Comparison of ENCODE assay signal across 11 cellular contexts in genomic region chr19:33047422-33047821, GRCh38. TPM values are rescaled to one million over a fixed set of nuclear protein-coding genes. Genes with fewer than 3 reads are reported as not detected.
DNase-seq lines count a peak whose midpoint lies in the region; ATAC-seq and TF ChIP-seq lines count a peak whose summit lies in the region.
"Had no signal": no experiment of that assay in that cellular context is flagged by ENCODE, and none has a peak within 500 bp of the region (broad histone marks: within the 10 kb centered on the region; RNA-seq: fewer than 3 reads in every experiment).

No MANE protein-coding gene starts in this region.

- no peaks in the 10 kb centered on the region for H3K9me3 ChIP-seq in Panc1 (ENCODE audit: control insufficient read depth, insufficient read depth, low read depth, low read length)
- no peaks in the 10 kb centered on the region for H3K9me3 ChIP-seq in mucosa of rectum (ENCODE audit: control insufficient read depth in 2 of 2, low read length in 2 of 2)

- H3K36me3 ChIP-seq in Panc1 (ENCODE audit: control insufficient read depth, insufficient read depth, low read length) (peaks cover 3% of the 10 kb centered on the region; the same call in 1 of the 2 replicates), mucosa of rectum (ENCODE audit: control insufficient read depth in 2 of 2, insufficient read depth in 2 of 2, low read length in 2 of 2) (peaks cover 2 to 4% of the 10 kb centered on the region in 2 donors)

- 0 out of 2 replicates have a peak, but pooled peaks have one; percentile 24 for ATAC-seq in Panc1
- no peak for ATAC-seq in HG03565 (IDR thresholded peaks at IDR 0.05; ENCODE audit: unreplicated experiment)

- TF ChIP-seq CTCF in Panc1 (IDR thresholded peaks at IDR 0.05) (no peak), fibroblast of villous mesenchyme (IDR thresholded peaks at IDR 0.05; ENCODE audit: insufficient read depth, low read depth, low read length) (no peak)

- H3K27me3 ChIP-seq in Panc1 (ENCODE audit: control insufficient read depth, insufficient read depth, low read length) (no peaks in the 10 kb centered on the region), mucosa of rectum (ENCODE audit: control insufficient read depth in 2 of 2, insufficient read depth in 2 of 2, low read length in 2 of 2) (no peaks in the 10 kb centered on the region)

- BruUV-seq in Panc1 (replicated peaks; lab: Mats Ljungman, UMichigan): TSS peak; percentile 25

- H3K27ac ChIP-seq in Panc1 (ENCODE audit: low read length) (peak overlapping the region; percentile 85), mucosa of rectum (ENCODE audit: low read depth in 2 of 2, low read length in 2 of 2) (peak overlapping the region; percentile 80 to 83)

- peak overlapping the region in 1 of 2 donors; percentile 53 for H3K9ac ChIP-seq in mucosa of rectum (ENCODE audit: low read depth in 1 of 2, low read length in 2 of 2)

- CTCF ChIA-PET in Panc1 (lab: Charles Lee): no interaction called here

- H3K4me3 Mint-ChIP-seq in activated T-helper 2 cell treated with anti-CD3 and anti-CD28 coated beads, Interferon-gamma antibody, Interleukin-2, Interleukin-4, amounts not matched to agents 10 μg/mL and 5 μg/mL and 100 μg/mL, durations not matched to agents 14 hours and 24 hours and 36 hours (ENCODE audit: low read depth): no peak overlapping the region
- H3K4me3 Mint-ChIP-seq: activated naive CD8-positive, alpha-beta T cell had no signal

- in situ Hi-C loops in Panc1 (cut with HindIII; ENCODE audit: low pct_unique_long_range_greater_than_20kb, low sequenced_read_pairs): no loop called here

- H3K27ac Mint-ChIP-seq in activated T-helper 2 cell treated with anti-CD3 and anti-CD28 coated beads, Interferon-gamma antibody, Interleukin-2, Interleukin-4, amounts not matched to agents 10 μg/mL and 5 μg/mL and 100 μg/mL, durations not matched to agents 14 hours and 24 hours and 36 hours: no peak overlapping the region
- H3K27ac Mint-ChIP-seq: activated naive CD8-positive, alpha-beta T cell had no signal

- no peaks in the 10 kb centered on the region for H3K4me1 Mint-ChIP-seq in activated T-helper 2 cell treated with anti-CD3 and anti-CD28 coated beads, Interferon-gamma antibody, Interleukin-2, Interleukin-4, amounts not matched to agents 10 μg/mL and 5 μg/mL and 100 μg/mL, durations not matched to agents 14 hours and 24 hours and 36 hours (ENCODE audit: low read depth)

- intact Hi-C loops in Panc1 (cut with micrococcal nuclease; ENCODE audit: unreplicated experiment): no loop called here
- intact Hi-C loops in activated T-helper 2 cell treated with anti-CD3 and anti-CD28 coated beads, Interferon-gamma antibody, Interleukin-2, Interleukin-4, amounts not matched to agents 10 μg/mL and 5 μg/mL and 100 μg/mL, durations not matched to agents 14 hours and 24 hours and 36 hours (cut with micrococcal nuclease): no loop called here

- H3K4me3 ChIP-seq in Panc1 (ENCODE audit: low read depth in 2 of 2, low read length in 2 of 2): no peak overlapping the region
- H3K4me3 ChIP-seq in fibroblast of villous mesenchyme (ENCODE audit: low read depth, low read length): no peak overlapping the region
- no peak overlapping the region for H3K4me3 ChIP-seq in mucosa of rectum (ENCODE audit: low read length in 2 of 2)

- peak; percentile 30 for DNase-seq in Daoy (ENCODE audit: low read depth)
- no peak for DNase-seq in Panc1 (ENCODE audit: low read depth, low spot score)
- DNase-seq in fibroblast of villous mesenchyme (ENCODE audit: low read depth): peak; percentile 10
- DNase-seq in NCI-H1092 treated with DMSO at 0.1 percent for 48 hours (lab: John Stamatoyannopoulos, UW): no peak
- no peak for DNase-seq in NCI-H187 treated with DMSO at 0.1 percent for 48 hours (lab: John Stamatoyannopoulos, UW)
- DNase-seq in activated T-helper 2 cell treated with anti-CD3 and anti-CD28 coated beads, Interferon-gamma antibody, Interleukin-2, Interleukin-4, amounts not matched to agents 10 μg/mL and 5 μg/mL and 100 μg/mL, durations not matched to agents 14 hours and 24 hours and 36 hours (ENCODE audit: low spot score): no peak
- DNase-seq: hypothalamus, NCI-H2171 had no signal

- POLR2A ChIA-PET in Panc1 (lab: Charles Lee): interaction anchor here (0.9 kb wide), 1 partner anchor 9 kb away, joined by 3 read pairs; no protein-coding TSS in a partner anchor

- peaks cover 78% of the 10 kb centered on the region for H3K4me1 ChIP-seq in Panc1 (ENCODE audit: control insufficient read depth, insufficient read depth, low read length)
- H3K4me1 ChIP-seq in mucosa of rectum (ENCODE audit: control insufficient read depth in 2 of 2, insufficient read depth in 2 of 2, low read length in 2 of 2): peaks cover 38 to 66% of the 10 kb centered on the region in 2 donors

- H3K27me3 Mint-ChIP-seq in activated T-helper 2 cell treated with anti-CD3 and anti-CD28 coated beads, Interferon-gamma antibody, Interleukin-2, Interleukin-4, amounts not matched to agents 10 μg/mL and 5 μg/mL and 100 μg/mL, durations not matched to agents 14 hours and 24 hours and 36 hours (ENCODE audit: low read depth): no peaks in the 10 kb centered on the region
- H3K27me3 Mint-ChIP-seq: activated naive CD8-positive, alpha-beta T cell had no signal

- no peaks in the 10 kb centered on the region for H3K36me3 Mint-ChIP-seq in activated T-helper 2 cell treated with anti-CD3 and anti-CD28 coated beads, Interferon-gamma antibody, Interleukin-2, Interleukin-4, amounts not matched to agents 10 μg/mL and 5 μg/mL and 100 μg/mL, durations not matched to agents 14 hours and 24 hours and 36 hours (ENCODE audit: low read depth)
- H3K36me3 Mint-ChIP-seq: activated naive CD8-positive, alpha-beta T cell had no signal

- H3K9me3 Mint-ChIP-seq in activated T-helper 2 cell treated with anti-CD3 and anti-CD28 coated beads, Interferon-gamma antibody, Interleukin-2, Interleukin-4, amounts not matched to agents 10 μg/mL and 5 μg/mL and 100 μg/mL, durations not matched to agents 14 hours and 24 hours and 36 hours: no peaks in the 10 kb centered on the region

RNA-seq across cellular contexts. Expression of gene RHPN2, which starts 17.3 kb away (rescaled TPM):
- 7.4 and 19.9 TPM in 2 replicates for total RNA-seq in Daoy (2014; rRNA removed; shearing (Covaris generic))
- total RNA-seq in Panc1 (2021; ENCODE audit: unreplicated experiment): 227 TPM
- 173 TPM for polyA plus RNA-seq in Panc1 (2012; ENCODE audit: insufficient read length)
- total RNA-seq in fibroblast of villous mesenchyme: 2.6 TPM in 2 replicates
- total RNA-seq in activated T-helper 2 cell treated with anti-CD3 and anti-CD28 coated beads, Interferon-gamma antibody, Interleukin-2, Interleukin-4, amounts not matched to agents 10 μg/mL and 5 μg/mL and 100 μg/mL, durations not matched to agents 14 hours and 24 hours and 36 hours: 3.5 and 5.0 TPM in 2 replicates

RNA-seq across cellular contexts. Expression of gene GPATCH1, which starts 33.6 kb away (rescaled TPM):
- total RNA-seq in Daoy (2014; rRNA removed; shearing (Covaris generic)): 7.1 and 12.9 TPM in 2 replicates
- 34.7 TPM for total RNA-seq in Panc1 (2021; ENCODE audit: unreplicated experiment)
- polyA plus RNA-seq in Panc1 (2012; ENCODE audit: insufficient read length): 30.0 TPM
- 7.8 and 8.1 TPM in 2 replicates for total RNA-seq in fibroblast of villous mesenchyme
- 11.9 and 13.1 TPM in 2 replicates for total RNA-seq in activated T-helper 2 cell treated with anti-CD3 and anti-CD28 coated beads, Interferon-gamma antibody, Interleukin-2, Interleukin-4, amounts not matched to agents 10 μg/mL and 5 μg/mL and 100 μg/mL, durations not matched to agents 14 hours and 24 hours and 36 hours

Comparison
In these comparisons a context has a peak if more than half of its experiments do, and no peak if none do; other contexts are left out.
1. DNase-seq: peak in Daoy (single experiment) and fibroblast of villous mesenchyme (single experiment); none in Panc1 (single experiment), NCI-H1092 treated with DMSO at 0.1 percent for 48 hours (single experiment), NCI-H187 treated with DMSO at 0.1 percent for 48 hours (single experiment) and activated T-helper 2 cell treated with anti-CD3 and anti-CD28 coated beads, Interferon-gamma antibody, Interleukin-2, Interleukin-4, amounts not matched to agents 10 μg/mL and 5 μg/mL and 100 μg/mL, durations not matched to agents 14 hours and 24 hours and 36 hours (single experiment).
2. RNA of gene RHPN2, which starts 17.3 kb away (total RNA-seq): 227 TPM in Panc1 (single experiment); 7.4 to 19.9 TPM in Daoy, 3.5 to 5.0 TPM in activated T-helper 2 cell treated with anti-CD3 and anti-CD28 coated beads, Interferon-gamma antibody, Interleukin-2, Interleukin-4, amounts not matched to agents 10 μg/mL and 5 μg/mL and 100 μg/mL, durations not matched to agents 14 hours and 24 hours and 36 hours and 2.6 TPM in fibroblast of villous mesenchyme; every median in the first group is over 10 times any median in the second.